Comparison of ENCODE assay signal across 25 cellular contexts in genomic region chr6:157233686-157234085, GRCh38.
A peak's percentile ranks its signal among the peaks of the same experiment; 100 is the strongest.
DNase-seq lines count a peak whose midpoint lies in the region; ATAC-seq and TF ChIP-seq lines count a peak whose summit lies in the region.
"Had no signal": no experiment of that assay in that cellular context is flagged by ENCODE, and none has a peak within 500 bp of the region (broad histone marks: within the 10 kb centered on the region; RNA-seq: fewer than 3 reads in every experiment).

No MANE protein-coding gene starts in this region.

- no peak overlapping the region for H3K4me3 ChIP-seq in naive thymus-derived CD4-positive, alpha-beta T cell (ENCODE audit: low read length)
- H3K4me3 ChIP-seq: adrenal gland, breast epithelium, skin epidermis, vagina had no signal

- intact Hi-C loops in CD4-positive, alpha-beta T cell (cut with DNase I, micrococcal nuclease), result loop anchor here in 1 of 2 experiments (2.0 kb wide), 1 partner anchor 41 kb away; no protein-coding TSS in a partner anchor
- intact Hi-C loops in naive thymus-derived CD4-positive, alpha-beta T cell (cut with micrococcal nuclease), result no loop called here

- no peak overlapping the region for H3K27ac ChIP-seq in CD4-positive, alpha-beta T cell (ENCODE audit: low read depth, low read length)
- H3K27ac ChIP-seq in naive thymus-derived CD4-positive, alpha-beta T cell (ENCODE audit: low read depth, low read length), result no peak overlapping the region
- H3K27ac ChIP-seq: adrenal gland, breast epithelium, skin epidermis, vagina had no signal

- CTCF ChIA-PET in CD4-positive, alpha-beta T cell (lab: Charles Lee), result no interaction called here
- CTCF ChIA-PET in naive thymus-derived CD4-positive, alpha-beta T cell (lab: Charles Lee), result no interaction called here
- CTCF ChIA-PET in activated naive CD4-positive, alpha-beta T cell treated with anti-CD3 and anti-CD28 coated beads, Interleukin-2, amount 10 ng/mL, durations not matched to agents 7 days and 5 days (lab: Charles Lee), result no interaction called here

- peaks cover 6% of the 10 kb centered on the region for H3K27me3 ChIP-seq in CD4-positive, alpha-beta T cell (ENCODE audit: control insufficient read depth, insufficient read depth, low read length)
- H3K27me3 ChIP-seq in naive thymus-derived CD4-positive, alpha-beta T cell (ENCODE audit: control insufficient read depth in 2 of 2, insufficient read depth in 2 of 2, low read length in 2 of 2), result no peaks in the 10 kb centered on the region
- H3K27me3 ChIP-seq: adrenal gland, breast epithelium, vagina had no signal

- no peaks in the 10 kb centered on the region for H3K9me3 ChIP-seq in CD4-positive, alpha-beta T cell (ENCODE audit: control insufficient read depth, low read length)
- no peaks in the 10 kb centered on the region for H3K9me3 ChIP-seq in naive thymus-derived CD4-positive, alpha-beta T cell (ENCODE audit: control insufficient read depth in 2 of 3, low read length in 3 of 3)
- H3K9me3 ChIP-seq: adrenal gland, breast epithelium, vagina had no signal

- H3K9me3 Mint-ChIP-seq in CD4-positive, alpha-beta T cell, result peaks cover 3% of the 10 kb centered on the region
- peaks cover 0 to 5% (median 0%) of the 10 kb centered on the region in 11 donors for H3K9me3 Mint-ChIP-seq in naive thymus-derived CD4-positive, alpha-beta T cell
- no peaks in the 10 kb centered on the region for H3K9me3 Mint-ChIP-seq in activated naive CD4-positive, alpha-beta T cell treated with anti-CD3 and anti-CD28 coated beads, Interleukin-2, amount 10 ng/mL, durations not matched to agents 7 days and 5 days
- H3K9me3 Mint-ChIP-seq: activated B cell treated with CpG ODN at 0.5 μM for 24 hours; activated CD4-positive, alpha-beta memory T cell treated with anti-CD3 and anti-CD28 coated beads for 36 hours had no signal

- peaks cover 37% of the 10 kb centered on the region for H3K27me3 Mint-ChIP-seq in CD4-positive, alpha-beta T cell
- peaks cover 11 to 43% (median 30%) of the 10 kb centered on the region in 5 donors for H3K27me3 Mint-ChIP-seq in naive thymus-derived CD4-positive, alpha-beta T cell
- H3K27me3 Mint-ChIP-seq in activated naive CD4-positive, alpha-beta T cell treated with anti-CD3 and anti-CD28 coated beads, Interleukin-2, amount 10 ng/mL, durations not matched to agents 7 days and 5 days, result peaks cover 67% of the 10 kb centered on the region

- H3K4me1 Mint-ChIP-seq in CD4-positive, alpha-beta T cell (ENCODE audit: low read depth), result peaks cover 38% of the 10 kb centered on the region
- H3K4me1 Mint-ChIP-seq in naive thymus-derived CD4-positive, alpha-beta T cell, result peaks cover 19 to 42% (median 31%) of the 10 kb centered on the region in 7 donors
- peaks cover 36% of the 10 kb centered on the region for H3K4me1 Mint-ChIP-seq in activated naive CD4-positive, alpha-beta T cell treated with anti-CD3 and anti-CD28 coated beads, Interleukin-2, amount 10 ng/mL, durations not matched to agents 7 days and 5 days

- H3K4me1 ChIP-seq in naive thymus-derived CD4-positive, alpha-beta T cell (ENCODE audit: control insufficient read depth in 2 of 2, insufficient read depth in 2 of 2, low read length in 2 of 2), result peaks cover 0 to 9% of the 10 kb centered on the region in 2 donors

- peak overlapping the region; percentile 56 for H3K4me3 Mint-ChIP-seq in CD4-positive, alpha-beta T cell
- peak overlapping the region in 7 of 10 donors; percentile 14 to 97 (median 49) for H3K4me3 Mint-ChIP-seq in naive thymus-derived CD4-positive, alpha-beta T cell
- no peak overlapping the region for H3K4me3 Mint-ChIP-seq in activated naive CD4-positive, alpha-beta T cell treated with anti-CD3 and anti-CD28 coated beads, Interleukin-2, amount 10 ng/mL, durations not matched to agents 7 days and 5 days
- H3K4me3 Mint-ChIP-seq: activated B cell treated with CpG ODN at 0.5 μM for 24 hours; activated CD4-positive, alpha-beta memory T cell treated with anti-CD3 and anti-CD28 coated beads for 36 hours had no signal

- POLR2A ChIA-PET in CD4-positive, alpha-beta T cell (lab: Charles Lee), result no interaction called here
- POLR2A ChIA-PET in naive thymus-derived CD4-positive, alpha-beta T cell (lab: Charles Lee), result interaction anchor here (1.1 kb wide), 1 partner anchor 41 kb away, joined by 3 read pairs; no protein-coding TSS in a partner anchor

- H3K36me3 ChIP-seq in naive thymus-derived CD4-positive, alpha-beta T cell (ENCODE audit: control insufficient read depth in 2 of 3, insufficient read depth in 3 of 3, low read length in 3 of 3), result no peaks in the 10 kb centered on the region
- H3K36me3 ChIP-seq: adrenal gland, breast epithelium, vagina had no signal

- peak in 1 of 10 experiments; percentile 5 for DNase-seq in CD4-positive, alpha-beta T cell
- DNase-seq in NCI-H1092 (lab: John Stamatoyannopoulos, UW) (peak; percentile 48), SHP77 (lab: John Stamatoyannopoulos, UW) (peak; percentile 67 to 85), hypothalamus (lab: John Stamatoyannopoulos, UW) (no peak), Kasumi-1 (lab: John Stamatoyannopoulos, UW) (no peak), Ammon's horn (ENCODE audit: low spot score) (no peak)
- DNase-seq in naive thymus-derived CD4-positive, alpha-beta T cell, result no peak
- no peak for DNase-seq in activated naive CD4-positive, alpha-beta T cell treated with anti-CD3 and anti-CD28 coated beads, Interleukin-2, amount 10 ng/mL, durations not matched to agents 7 days and 5 days
- DNase-seq: activated B cell treated with CpG ODN at 0.5 μM for 24 hours; activated CD4-positive, alpha-beta memory T cell treated with anti-CD3 and anti-CD28 coated beads for 36 hours; activated gamma-delta T cell; C1 segment of cervical spinal cord; cortex of kidney; GF-D8; H7; left cardiac atrium; mesendoderm; NCI-H1436; NCI-H526 treated with DMSO at 0.1 percent for 48 hours; stimulated activated CD4-positive, alpha-beta T cell treated with anti-CD3 and anti-CD28 coated beads, Interleukin-1b, Interleukin-23, amount 100 ng/mL, for 48 hours; T1000 had no signal

- no peak overlapping the region for H3K27ac Mint-ChIP-seq in CD4-positive, alpha-beta T cell
- peak overlapping the region in 2 of 9 donors; percentile 5 to 22 for H3K27ac Mint-ChIP-seq in naive thymus-derived CD4-positive, alpha-beta T cell
- H3K27ac Mint-ChIP-seq in activated naive CD4-positive, alpha-beta T cell treated with anti-CD3 and anti-CD28 coated beads, Interleukin-2, amount 10 ng/mL, durations not matched to agents 7 days and 5 days, result no peak overlapping the region
- H3K27ac Mint-ChIP-seq: activated B cell treated with CpG ODN at 0.5 μM for 24 hours; activated CD4-positive, alpha-beta memory T cell treated with anti-CD3 and anti-CD28 coated beads for 36 hours had no signal

- peaks cover 3% of the 10 kb centered on the region for H3K36me3 Mint-ChIP-seq in CD4-positive, alpha-beta T cell (ENCODE audit: low read depth)
- peaks cover 0 to 7% (median 0%) of the 10 kb centered on the region in 5 donors for H3K36me3 Mint-ChIP-seq in naive thymus-derived CD4-positive, alpha-beta T cell
- H3K36me3 Mint-ChIP-seq in activated naive CD4-positive, alpha-beta T cell treated with anti-CD3 and anti-CD28 coated beads, Interleukin-2, amount 10 ng/mL, durations not matched to agents 7 days and 5 days, result peaks cover 3% of the 10 kb centered on the region
- H3K36me3 Mint-ChIP-seq: activated CD4-positive, alpha-beta memory T cell treated with anti-CD3 and anti-CD28 coated beads for 36 hours had no signal

- TF ChIP-seq CTCF in CD4-positive, alpha-beta T cell (IDR thresholded peaks at IDR 0.05), result no peak

- no peak for ATAC-seq in CD4-positive, alpha-beta T cell (ENCODE audit: poor library complexity)
- no peak for ATAC-seq in naive thymus-derived CD4-positive, alpha-beta T cell
- ATAC-seq: left cardiac atrium had no signal

Comparison
In these comparisons a context has a peak if more than half of its experiments do, and no peak if none do; other contexts are left out.
1. DNase-seq: peak in NCI-H1092 (single experiment) and SHP77 (2 of 2); none in naive thymus-derived CD4-positive, alpha-beta T cell (0 of 9), hypothalamus (0 of 51), Kasumi-1 (0 of 2), Ammon's horn (single experiment) and activated naive CD4-positive, alpha-beta T cell treated with anti-CD3 and anti-CD28 coated beads, Interleukin-2, amount 10 ng/mL, durations not matched to agents 7 days and 5 days (single experiment).